Comparison of ENCODE assay signal across 28 cellular contexts in genomic region chr2:234932591-234933168, GRCh38. TPM values are rescaled to one million over a fixed set of nuclear protein-coding genes. Genes with fewer than 3 reads are reported as not detected.
DNase-seq lines count a peak whose midpoint lies in the region; ATAC-seq, FAIRE-seq and TF ChIP-seq lines count a peak whose summit lies in the region.
"Had no signal": no experiment of that assay in that cellular context is flagged by ENCODE, and none has a peak within 500 bp of the region (broad histone marks: within the 10 kb centered on the region; RNA-seq: fewer than 3 reads in every experiment).

No MANE protein-coding gene starts in this region.

- H3K36me3 ChIP-seq in H7 (replicated peaks; ENCODE audit: control insufficient read depth, insufficient read depth, low read length) = no peaks in the 10 kb centered on the region
- no peaks in the 10 kb centered on the region for H3K36me3 ChIP-seq in H1 (ENCODE audit: control insufficient read depth in 2 of 4, insufficient read depth in 4 of 4, low read length in 3 of 4)
- H3K36me3 ChIP-seq in HAP-1 (replicated peaks) = no peaks in the 10 kb centered on the region
- H3K36me3 ChIP-seq: gastrocnemius medialis, Peyer's patch, SJSA1, WERI-Rb-1 had no signal

- peaks cover 0 to 3% of the 10 kb centered on the region in 2 experiments for H4K20me1 ChIP-seq in H1 (replicated peaks in 1 of 2; ENCODE audit: control insufficient read depth in 1 of 2, insufficient read depth in 2 of 2, low read length in 2 of 2)

- peak overlapping the region; percentile 62; the same call in 1 of the 2 replicates for H4K8ac ChIP-seq in H1 (ENCODE audit: extremely low read depth, insufficient read depth, low read length)

- ATAC-seq in HG03095 (IDR thresholded peaks at IDR 0.05; ENCODE audit: unreplicated experiment) = no peak
- ATAC-seq: gastrocnemius medialis; left cardiac atrium; psoas muscle; stimulated activated naive CD8-positive, alpha-beta T cell treated with anti-CD3 and anti-CD28 coated beads, Interleukin-15, amount 100 ng/mL, for 72 hours had no signal

- CTCF ChIA-PET in H1 (lab: Charles Lee; ENCODE audit: partially characterized antibody) = interaction anchor here (0.6 kb wide), 1 partner anchor 117 kb away, joined by 3 read pairs; no protein-coding TSS in a partner anchor

- H3K56ac ChIP-seq in H1 (replicated peaks; ENCODE audit: insufficient read length, low read depth, low read length) = no peak overlapping the region

- WGBS in H1 (ENCODE audit: extremely low coverage in 1 of 2, insufficient coverage in 1 of 2, insufficient read length in 1 of 2, insufficient replicate concordance in 2 of 2, low coverage in 1 of 2, low lambda C conversion rate in 2 of 2, missing lambda C conversion rate in 1 of 2), 2 experiments = 42% methylated on average over 12 of the region's 12 CpGs; no CpG with 5 or more reads in 1 of the 2 experiments

- H3K79me2 ChIP-seq in H1 (ENCODE audit: control insufficient read depth in 1 of 2, insufficient read depth in 2 of 2, low read length in 2 of 2) = no peaks in the 10 kb centered on the region

- TF ChIP-seq CTCF in H1 (IDR thresholded peaks at IDR 0.05; ENCODE audit: control extremely low read depth in 1 of 3, insufficient read depth in 1 of 3, low read depth in 1 of 3, low read length in 3 of 3) = no peak

- no peaks in the 10 kb centered on the region for H3K79me1 ChIP-seq in H1 (ENCODE audit: low read depth, low read length)

- in situ Hi-C loops in HAP-1 (cut with MboI; ENCODE audit: low sequenced_read_pairs) = no loop called here

- H3K27me3 ChIP-seq in H7 (ENCODE audit: control insufficient read depth, insufficient read depth, low read length) (peaks cover 3% of the 10 kb centered on the region; the same call in 1 of the 2 replicates), H1 (replicated peaks in 1 of 4; ENCODE audit: control insufficient read depth in 3 of 4, extremely low read depth in 1 of 4, insufficient read depth in 3 of 4, low read length in 3 of 4) (peaks cover 0 to 2% (median 0%) of the 10 kb centered on the region in 4 experiments; a peak in 4 of 7 replicates), HAP-1 (ENCODE audit: low read depth) (no peaks in the 10 kb centered on the region)
- H3K27me3 ChIP-seq: gastrocnemius medialis, Peyer's patch, SJSA1 had no signal

- no peak for TF ChIP-seq EP300 in H1 (IDR thresholded peaks at IDR 0.05; ENCODE audit: borderline replicate concordance in 1 of 2, low read depth in 2 of 2, low read length in 2 of 2)

- H2BK12ac ChIP-seq in H1 (ENCODE audit: low read depth, low read length) = peak overlapping the region; percentile 99

- peak overlapping the region; percentile 93 for H3K18ac ChIP-seq in H1 (ENCODE audit: extremely low read depth, low read length)

- H3K9me3 ChIP-seq in H1 (ENCODE audit: insufficient read depth in 2 of 2, low read depth in 1 of 2, low read length in 1 of 2) (no peaks in the 10 kb centered on the region), HAP-1 (no peaks in the 10 kb centered on the region)
- H3K9me3 ChIP-seq: gastrocnemius medialis, Peyer's patch, psoas muscle, SJSA1 had no signal

- DNase-seq in H7 = peak; percentile 72
- peak; percentile 45 for DNase-seq in NCI-H345 (lab: John Stamatoyannopoulos, UW)
- no peak for DNase-seq in H1 (ENCODE audit: low read depth in 1 of 2, low spot score in 2 of 2)
- DNase-seq in mucosa of gallbladder (ENCODE audit: low spot score) = peak; percentile 28
- DNase-seq in HAP-1 (ENCODE audit: low spot score in 2 of 2) = no peak
- no peak for DNase-seq in stimulated activated CD4-positive, alpha-beta T cell treated with anti-CD3 and anti-CD28 coated beads, Interleukin-2, amount 100 ng/mL, for 24 hours
- DNase-seq in Ammon's horn (ENCODE audit: low spot score) = no peak
- DNase-seq: activated CD4-positive, alpha-beta T cell treated with anti-CD3 and anti-CD28 coated beads, Interleukin-2, amount 50 U/mL, for 4 hours; activated gamma-delta T cell; CD4-positive, alpha-beta T cell; DMS53; erythroblast; gastrocnemius medialis; HCEC 1CT; left cardiac atrium; NCI-H1105; NK-92 treated with Interleukin-12 subunit alpha and Interleukin-12 subunit beta, amount 100 ng/mL, for 24 hours; Peyer's patch; psoas muscle; small intestine; stimulated activated CD4-positive, alpha-beta T cell treated with anti-CD3 and anti-CD28 coated beads, Interleukin-4, amount 100 ng/mL, for 1 hour; stimulated activated naive CD8-positive, alpha-beta T cell treated with anti-CD3 and anti-CD28 coated beads, Interleukin-15, amount 100 ng/mL, for 72 hours; T-helper 2 cell; trophoblast cell; WERI-Rb-1 had no signal

- H2BK20ac ChIP-seq in H1 (ENCODE audit: low read length) = peak overlapping the region; percentile 72; the same call in 1 of the 2 replicates

- no peak overlapping the region for H3K23ac ChIP-seq in H1 (ENCODE audit: insufficient read length)

- peaks cover 6% of the 10 kb centered on the region; the same call in 1 of the 2 replicates for H3K23me2 ChIP-seq in H1 (ENCODE audit: low read depth, low read length)

- H4K91ac ChIP-seq in H1 (replicated peaks; ENCODE audit: insufficient read length, low read length) = peak overlapping the region; percentile 55

- peak; percentile 85 for FAIRE-seq in H1 (lab: Jason Lieb, UNC)
- FAIRE-seq: GM19239, small intestine had no signal

- H3K9ac ChIP-seq in H1 (replicated peaks in 1 of 4; ENCODE audit: extremely low read depth in 1 of 4, low read depth in 3 of 4, low read length in 3 of 4) = no peak overlapping the region; a peak in 2 of 7 replicates

- H3K4me3 ChIP-seq in H7 (ENCODE audit: insufficient read depth, low read depth, low read length) (no peak overlapping the region), H1 (ENCODE audit: extremely low read depth in 1 of 4, insufficient read depth in 2 of 4, low read depth in 3 of 4, low read length in 4 of 4) (peak overlapping the region in 1 of 4 experiments; percentile 11; a peak in 1 of 8 replicates), HAP-1 (no peak overlapping the region)
- H3K4me3 ChIP-seq: gastrocnemius medialis, Peyer's patch, psoas muscle, SJSA1 had no signal

- H2AK5ac ChIP-seq in H1 (ENCODE audit: low read depth, low read length) = 0 out of 2 replicates have a peak overlapping the region, but pooled peaks have one; percentile 53

- 0 out of 2 replicates have a peak overlapping the region, but pooled peaks have one; percentile 72 for H2BK15ac ChIP-seq in H1 (ENCODE audit: low read length)

- TF ChIP-seq POLR2A in H1 (IDR thresholded peaks at IDR 0.05; ENCODE audit: control extremely low read depth in 1 of 2, low read depth in 2 of 2, low read length in 2 of 2) = no peak

- peak overlapping the region; percentile 81; the same call in 1 of the 2 replicates for H2BK5ac ChIP-seq in H1 (ENCODE audit: low read depth, low read length)

- POLR2A ChIA-PET in H1 (lab: Charles Lee; ENCODE audit: partially characterized antibody) = no interaction called here

- H3K14ac ChIP-seq in H1 (ENCODE audit: insufficient read length) = no peak overlapping the region

- H2AFZ ChIP-seq in H1 (ENCODE audit: low read length) = no peak overlapping the region

- no peak for TF ChIP-seq RAD21 in H1 (IDR thresholded peaks at IDR 0.05 in 1 of 2, conservative IDR thresholded peaks at IDR 0.05 in 1 of 2; ENCODE audit: low read depth in 2 of 2, low read length in 2 of 2)

- H3K4ac ChIP-seq in H1 (replicated peaks; ENCODE audit: insufficient read length, low read depth, low read length) = no peak overlapping the region

- H2BK120ac ChIP-seq in H1 (replicated peaks; ENCODE audit: low read depth, low read length) = peak overlapping the region; percentile 79

- no peak overlapping the region for H3K27ac ChIP-seq in H1 (ENCODE audit: low read depth, low read length)
- H3K27ac ChIP-seq: gastrocnemius medialis, Peyer's patch, psoas muscle, SJSA1, WERI-Rb-1 had no signal

- peaks cover 3 to 9% (median 5%) of the 10 kb centered on the region in 4 experiments; a peak in 5 of 7 replicates for H3K4me1 ChIP-seq in H1 (replicated peaks in 1 of 4; ENCODE audit: control insufficient read depth in 3 of 4, insufficient read depth in 4 of 4, low read length in 3 of 4)
- H3K4me1 ChIP-seq in HAP-1 = no peaks in the 10 kb centered on the region
- H3K4me1 ChIP-seq: gastrocnemius medialis, Peyer's patch, psoas muscle, SJSA1 had no signal

- peak overlapping the region; percentile 32 to 46; a peak in 3 of 4 replicates for H3K4me2 ChIP-seq in H1 (ENCODE audit: insufficient read depth in 1 of 2, low read depth in 2 of 2, low read length in 2 of 2)

- peak overlapping the region; percentile 13 for H4K5ac ChIP-seq in H1 (ENCODE audit: insufficient read length, low read depth, low read length)

TF ChIP-seq in H1, 55 proteins besides CTCF, POLR2A, EP300 and RAD21:
- TF ChIP-seq TCF12 (IDR thresholded peaks at IDR 0.05; ENCODE audit: low read depth, low read length) = no peak
- TF ChIP-seq SP1 (IDR thresholded peaks at IDR 0.05; ENCODE audit: low read depth, low read length) = 0 out of 2 replicates have a peak, but pooled peaks have one; percentile 18
- no peak for TF ChIP-seq PHF8 (conservative IDR thresholded peaks at IDR 0.05; ENCODE audit: low read depth, low read length)

RNA-seq across cellular contexts. Expression of gene SH3BP4, which starts 19.1 kb away (rescaled TPM):
- total RNA-seq in H7 (2014; rRNA removed; shearing (Covaris generic)) = 45.8 and 61.4 TPM in 2 replicates
- 35.4 and 39.4 TPM in 2 replicates for total RNA-seq in H1 (2021; fragmentation: NEBNext Ultra II Directional; extraction: Animal tissue kit (Norgen Biotek cat#: 25700))
- polyA plus RNA-seq in H1 (2011; rRNA removed) = 28.3 and 31.5 TPM in 2 replicates
- 30.9 TPM for polyA plus RNA-seq in H1 (2011; cell fraction: cytosol; rRNA removed)
- polyA plus RNA-seq in H1 (2011; cell fraction: nucleus; rRNA removed) = 43.6 TPM
- 25.9 to 31.0 TPM (median 28.9 TPM) in 4 replicates for polyA plus RNA-seq in H1 (2012, experiment 1 of 2)
- 15.9 TPM for polyA plus RNA-seq in H1 (2012, experiment 2 of 2)
- polyA plus RNA-seq in H1 (2013, experiment 1 of 2) = 17.7 TPM
- 19.1 TPM for polyA plus RNA-seq in H1 (2013, experiment 2 of 2)
- polyA minus RNA-seq in H1 (2011; rRNA and poly(A)+ RNA removed) = 86.7 and 93.2 TPM in 2 replicates
- polyA minus RNA-seq in H1 (2011; cell fraction: cytosol; rRNA and poly(A)+ RNA removed) = 32.7 TPM
- 35.7 TPM for polyA minus RNA-seq in H1 (2011; cell fraction: nucleus; rRNA and poly(A)+ RNA removed)
- total RNA-seq in mucosa of gallbladder = 51.7 TPM

Comparison
In these comparisons a context has a peak if more than half of its experiments do, and no peak if none do; other contexts are left out.
1. DNase-seq: peak in H7 (single experiment), NCI-H345 (single experiment) and mucosa of gallbladder (single experiment); none in H1 (0 of 2), HAP-1 (0 of 2), stimulated activated CD4-positive, alpha-beta T cell treated with anti-CD3 and anti-CD28 coated beads, Interleukin-2, amount 100 ng/mL, for 24 hours (0 of 2) and Ammon's horn (single experiment).